In the genomic region with DNA sequence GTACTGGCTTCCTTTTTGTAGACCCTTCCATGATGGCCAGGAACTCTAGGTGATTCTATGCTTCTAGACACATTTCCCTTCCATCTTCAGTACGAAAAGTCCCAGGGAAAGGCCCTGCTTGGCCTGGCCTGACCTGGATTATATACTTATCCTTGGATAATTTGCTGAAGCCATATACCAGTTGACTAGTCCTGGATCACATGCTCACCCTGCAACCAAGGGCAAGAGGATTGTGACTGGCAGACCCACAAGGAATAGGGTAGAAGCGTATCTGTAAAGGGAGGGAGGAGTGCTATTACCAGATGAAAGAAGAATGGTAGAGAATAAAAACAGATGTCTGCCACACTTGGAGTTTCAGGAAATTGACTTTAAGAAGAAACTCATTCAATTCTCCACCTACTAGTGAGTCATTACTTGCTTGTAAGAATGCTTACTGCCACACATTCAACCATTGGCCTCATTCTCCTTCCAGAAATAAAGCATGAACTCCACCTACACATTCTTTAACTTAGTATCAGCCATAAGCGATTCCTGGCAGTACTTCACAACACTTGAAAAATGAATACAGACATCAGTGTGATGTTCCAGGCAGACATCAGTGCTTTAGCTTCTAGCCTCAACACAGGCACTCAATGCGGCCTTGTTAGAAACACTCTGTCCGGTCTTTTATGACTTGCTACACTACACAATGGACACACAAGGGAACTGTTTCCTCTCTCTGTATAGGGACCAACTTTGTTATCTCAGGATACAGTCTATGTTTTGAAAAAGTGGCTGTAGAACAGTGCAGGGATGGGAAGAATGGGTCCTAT, we compare ENCODE assay signal across 11 cellular contexts.
DNase-seq lines count a peak whose midpoint lies in the region; ATAC-seq, FAIRE-seq and TF ChIP-seq lines count a peak whose summit lies in the region.
"Had no signal": no experiment of that assay in that cellular context is flagged by ENCODE, and none has a peak within 500 bp of the region (broad histone marks: within the 10 kb centered on the region; RNA-seq: fewer than 3 reads in every experiment).

No MANE protein-coding gene starts in this region.

- TF ChIP-seq CTCF in fibroblast of lung (conservative IDR thresholded peaks at IDR 0.05 in 1 of 2, IDR thresholded peaks at IDR 0.05 in 1 of 2; ENCODE audit: low read depth in 1 of 2, low read length in 2 of 2) (no peak), osteocyte (IDR thresholded peaks at IDR 0.05) (no peak), HepG2 (CRISPR knock-in tag; IDR thresholded peaks at IDR 0.05) (no peak)

- no peak overlapping the region for H3K4me3 Mint-ChIP-seq in osteocyte (ENCODE audit: unreplicated experiment)
- H3K4me3 Mint-ChIP-seq: activated naive CD8-positive, alpha-beta T cell treated with anti-CD3 and anti-CD28 coated beads, Interleukin-2, amount 50 U/mL, for 24 hours had no signal

- peaks cover 93% of the 10 kb centered on the region for H3K4me1 Mint-ChIP-seq in osteocyte (ENCODE audit: unreplicated experiment)
- H3K4me1 Mint-ChIP-seq: activated naive CD8-positive, alpha-beta T cell treated with anti-CD3 and anti-CD28 coated beads, Interleukin-2, amount 50 U/mL, for 24 hours had no signal

- peaks cover 40% of the 10 kb centered on the region for H3K79me2 ChIP-seq in fibroblast of lung (ENCODE audit: control insufficient read depth, insufficient read depth, low read length)
- no peaks in the 10 kb centered on the region for H3K79me2 ChIP-seq in HepG2 (ENCODE audit: insufficient read depth, low read length)

- H3K36me3 ChIP-seq in SJSA1, result peaks cover 60% of the 10 kb centered on the region
- H3K36me3 ChIP-seq in fibroblast of lung (ENCODE audit: control insufficient read depth, insufficient read depth, low read length), result no peaks in the 10 kb centered on the region
- H3K36me3 ChIP-seq in HepG2 (replicated peaks in 1 of 2; ENCODE audit: control insufficient read depth in 1 of 2, insufficient read depth in 2 of 2, low read length in 2 of 2), result no peaks in the 10 kb centered on the region; a peak in 1 of 5 replicates
- H3K36me3 ChIP-seq: thyroid gland had no signal

- BruUV-seq in HepG2 (replicated peaks; lab: Mats Ljungman, UMichigan), result no TSS peak

- TF ChIP-seq RAD21 in HepG2 (CRISPR knock-in tag; IDR thresholded peaks at IDR 0.05), result no peak

- H3K27me3 ChIP-seq in SJSA1 (replicated peaks) (no peaks in the 10 kb centered on the region), fibroblast of lung (ENCODE audit: control insufficient read depth, insufficient read depth, low read length) (no peaks in the 10 kb centered on the region), HepG2 (ENCODE audit: control insufficient read depth in 1 of 2, insufficient read depth in 2 of 2, low read length in 2 of 2) (no peaks in the 10 kb centered on the region)
- H3K27me3 ChIP-seq: thyroid gland had no signal

- no peak for TF ChIP-seq EP300 in HepG2 (IDR thresholded peaks at IDR 0.05; ENCODE audit: low read depth in 2 of 2, low read length in 2 of 2)
- TF ChIP-seq EP300 in HepG2 (CRISPR knock-in tag; IDR thresholded peaks at IDR 0.05; ENCODE audit: borderline replicate concordance), result no peak

- no peak for FAIRE-seq in HepG2 (lab: Jason Lieb, UNC)

- H3K27ac Mint-ChIP-seq in osteocyte (ENCODE audit: unreplicated experiment), result peak overlapping the region; percentile 83
- H3K27ac Mint-ChIP-seq: activated naive CD8-positive, alpha-beta T cell treated with anti-CD3 and anti-CD28 coated beads, Interleukin-2, amount 50 U/mL, for 24 hours had no signal

- H3K9me3 Mint-ChIP-seq in osteocyte (ENCODE audit: unreplicated experiment), result peaks cover 7% of the 10 kb centered on the region
- H3K9me3 Mint-ChIP-seq: activated naive CD8-positive, alpha-beta T cell treated with anti-CD3 and anti-CD28 coated beads, Interleukin-2, amount 50 U/mL, for 24 hours had no signal

- POLR2A ChIA-PET in HepG2 (lab: Yijun Ruan, JAX), result no interaction called here

- H4K20me1 ChIP-seq in fibroblast of lung (ENCODE audit: control insufficient read depth, extremely low read depth, insufficient read depth, low read length) (no peaks in the 10 kb centered on the region), HepG2 (ENCODE audit: insufficient read depth, low read length) (no peaks in the 10 kb centered on the region)

- H2AFZ ChIP-seq in fibroblast of lung (ENCODE audit: low read length) (no peak overlapping the region), HepG2 (ENCODE audit: low read length) (no peak overlapping the region)

- H3K9ac ChIP-seq in fibroblast of lung (ENCODE audit: insufficient read depth, low read length), result no peak overlapping the region
- H3K9ac ChIP-seq in HepG2 (ENCODE audit: insufficient read depth, low read depth, low read length), result no peak overlapping the region

- ATAC-seq in GM18502 (IDR thresholded peaks at IDR 0.05; ENCODE audit: poor library complexity, unreplicated experiment) (peak; percentile 47), HepG2 (no peak)
- ATAC-seq: activated naive CD8-positive, alpha-beta T cell treated with anti-CD3 and anti-CD28 coated beads, Interleukin-2, amount 50 U/mL, for 24 hours had no signal

- no peak for TF ChIP-seq POLR2A in HepG2 (IDR thresholded peaks at IDR 0.05; ENCODE audit: insufficient read depth in 1 of 2, low read depth in 2 of 2, low read length in 2 of 2)

- peak overlapping the region; percentile 60 for H3K4me2 ChIP-seq in fibroblast of lung (ENCODE audit: extremely low read depth, insufficient read depth, low read length)
- no peak overlapping the region for H3K4me2 ChIP-seq in HepG2 (ENCODE audit: low read depth, low read length)

- no peaks in the 10 kb centered on the region for H3K27me3 Mint-ChIP-seq in osteocyte (ENCODE audit: unreplicated experiment)
- H3K27me3 Mint-ChIP-seq: activated naive CD8-positive, alpha-beta T cell treated with anti-CD3 and anti-CD28 coated beads, Interleukin-2, amount 50 U/mL, for 24 hours had no signal

- H3K4me1 ChIP-seq in SJSA1 (replicated peaks) (peaks cover 46% of the 10 kb centered on the region), fibroblast of lung (ENCODE audit: control insufficient read depth, extremely low read depth, insufficient read depth, low read length) (peaks cover 27% of the 10 kb centered on the region), HepG2 (ENCODE audit: insufficient read depth, low read length) (no peaks in the 10 kb centered on the region)

- intact Hi-C loops in HepG2 (cut with micrococcal nuclease; ENCODE audit: unreplicated experiment), result no loop called here

- no peak overlapping the region for H3K4me3 ChIP-seq in SJSA1
- H3K4me3 ChIP-seq in fibroblast of lung (replicated peaks in 1 of 4; ENCODE audit: control extremely low read depth in 1 of 4, insufficient read depth in 1 of 4, low read depth in 3 of 4, low read length in 4 of 4), result no peak overlapping the region
- no peak overlapping the region for H3K4me3 ChIP-seq in HepG2 (replicated peaks in 1 of 3; ENCODE audit: insufficient read depth in 1 of 3, low read depth in 2 of 3, low read length in 3 of 3)
- H3K4me3 ChIP-seq: thyroid gland had no signal

- peak overlapping the region; percentile 60 for H3K27ac ChIP-seq in SJSA1
- H3K27ac ChIP-seq in fibroblast of lung (ENCODE audit: insufficient read depth, low read length), result peak overlapping the region; percentile 72
- H3K27ac ChIP-seq in HepG2 (ENCODE audit: extremely low read length, insufficient read depth, low read length), result no peak overlapping the region
- H3K27ac ChIP-seq: thyroid gland had no signal

- H3K36me3 Mint-ChIP-seq in osteocyte (ENCODE audit: unreplicated experiment), result peaks cover 28% of the 10 kb centered on the region

- in situ Hi-C loops in HepG2 (cut with HindIII; ENCODE audit: extremely low pct_ligation_motif_present, low pct_unique_long_range_greater_than_20kb), result no loop called here

- 89% methylated on average over 5 of the region's 5 CpGs for WGBS in HepG2 (ENCODE audit: low lambda C conversion rate)

- no peaks in the 10 kb centered on the region for H3K9me3 ChIP-seq in SJSA1 (replicated peaks)
- no peaks in the 10 kb centered on the region for H3K9me3 ChIP-seq in fibroblast of lung (ENCODE audit: control insufficient read depth, insufficient read depth, low read depth, low read length)
- H3K9me3 ChIP-seq in HepG2 (ENCODE audit: low read length), result no peaks in the 10 kb centered on the region
- H3K9me3 ChIP-seq: thyroid gland had no signal

- peak in 1 of 2 experiments; percentile 73 for DNase-seq in SJSA1 (ENCODE audit: low read depth in 1 of 2, low spot score in 2 of 2)
- DNase-seq in fibroblast of lung (ENCODE audit: low read depth in 2 of 2), result peak; percentile 78 to 96
- no peak for DNase-seq in osteocyte (ENCODE audit: extremely low spot score, unreplicated experiment)
- DNase-seq in germinal center (ENCODE audit: low spot score), result no peak
- no peak for DNase-seq in NCI-H446 (lab: John Stamatoyannopoulos, UW)
- DNase-seq in mesenteric fat pad (ENCODE audit: low spot score), result no peak
- no peak for DNase-seq in HepG2 (ENCODE audit: low spot score)
- DNase-seq: activated naive CD8-positive, alpha-beta T cell treated with anti-CD3 and anti-CD28 coated beads, Interleukin-2, amount 50 U/mL, for 24 hours; NCI-H2081 treated with DMSO at 0.1 percent for 48 hours; thyroid gland had no signal

- CTCF ChIA-PET in HepG2 (lab: Yijun Ruan, JAX; ENCODE audit: low intra/inter-chr PET ratio, low total read pairs), result no interaction called here

TF ChIP-seq in HepG2, 621 proteins besides CTCF, POLR2A, EP300 and RAD21 (continues in another document):
- TF ChIP-seq, protein P1, sequence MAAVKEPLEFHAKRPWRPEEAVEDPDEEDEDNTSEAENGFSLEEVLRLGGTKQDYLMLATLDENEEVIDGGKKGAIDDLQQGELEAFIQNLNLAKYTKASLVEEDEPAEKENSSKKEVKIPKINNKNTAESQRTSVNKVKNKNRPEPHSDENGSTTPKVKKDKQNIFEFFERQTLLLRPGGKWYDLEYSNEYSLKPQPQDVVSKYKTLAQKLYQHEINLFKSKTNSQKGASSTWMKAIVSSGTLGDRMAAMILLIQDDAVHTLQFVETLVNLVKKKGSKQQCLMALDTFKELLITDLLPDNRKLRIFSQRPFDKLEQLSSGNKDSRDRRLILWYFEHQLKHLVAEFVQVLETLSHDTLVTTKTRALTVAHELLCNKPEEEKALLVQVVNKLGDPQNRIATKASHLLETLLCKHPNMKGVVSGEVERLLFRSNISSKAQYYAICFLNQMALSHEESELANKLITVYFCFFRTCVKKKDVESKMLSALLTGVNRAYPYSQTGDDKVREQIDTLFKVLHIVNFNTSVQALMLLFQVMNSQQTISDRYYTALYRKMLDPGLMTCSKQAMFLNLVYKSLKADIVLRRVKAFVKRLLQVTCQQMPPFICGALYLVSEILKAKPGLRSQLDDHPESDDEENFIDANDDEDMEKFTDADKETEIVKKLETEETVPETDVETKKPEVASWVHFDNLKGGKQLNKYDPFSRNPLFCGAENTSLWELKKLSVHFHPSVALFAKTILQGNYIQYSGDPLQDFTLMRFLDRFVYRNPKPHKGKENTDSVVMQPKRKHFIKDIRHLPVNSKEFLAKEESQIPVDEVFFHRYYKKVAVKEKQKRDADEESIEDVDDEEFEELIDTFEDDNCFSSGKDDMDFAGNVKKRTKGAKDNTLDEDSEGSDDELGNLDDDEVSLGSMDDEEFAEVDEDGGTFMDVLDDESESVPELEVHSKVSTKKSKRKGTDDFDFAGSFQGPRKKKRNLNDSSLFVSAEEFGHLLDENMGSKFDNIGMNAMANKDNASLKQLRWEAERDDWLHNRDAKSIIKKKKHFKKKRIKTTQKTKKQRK (IDR thresholded peaks at IDR 0.05; ENCODE audit: low read length), result no peak

Comparison
In these comparisons a context has a peak if more than half of its experiments do, and no peak if none do; other contexts are left out.
1. DNase-seq: peak in fibroblast of lung (2 of 2); none in osteocyte (single experiment), germinal center (single experiment), NCI-H446 (0 of 2), mesenteric fat pad (single experiment) and HepG2 (single experiment).